Comparison of ENCODE assay signal across 20 cellular contexts in the genomic region with DNA sequence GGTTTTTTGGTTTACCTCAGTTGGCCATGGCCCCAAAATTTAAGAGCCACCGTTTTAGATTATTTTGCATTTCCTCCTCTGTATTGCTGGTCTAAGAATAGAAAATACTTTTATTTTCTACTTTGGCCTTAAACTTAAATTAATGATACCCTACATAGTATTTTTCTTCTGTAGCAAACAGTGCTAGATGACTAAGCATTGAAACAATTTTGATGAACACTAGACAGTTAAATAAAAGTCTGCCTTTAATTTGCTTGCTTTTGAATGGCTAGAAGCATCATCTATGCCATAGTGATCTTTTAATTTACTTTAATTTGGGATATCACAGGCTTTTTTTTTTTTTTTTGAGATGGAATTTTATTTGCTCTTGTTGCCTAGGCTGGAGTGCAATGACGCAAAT.
A peak's percentile ranks its signal among the peaks of the same experiment; 100 is the strongest.
DNase-seq lines count a peak whose midpoint lies in the region; ATAC-seq, FAIRE-seq and TF ChIP-seq lines count a peak whose summit lies in the region.
"Had no signal": no experiment of that assay in that cellular context is flagged by ENCODE, and none has a peak within 500 bp of the region (broad histone marks: within the 10 kb centered on the region; RNA-seq: fewer than 3 reads in every experiment).

No MANE protein-coding gene starts in this region.

- no peaks in the 10 kb centered on the region for H3K4me1 Mint-ChIP-seq in T-cell
- H3K4me1 Mint-ChIP-seq in activated T-cell treated with anti-CD3 and anti-CD28 coated beads, Interleukin-2, amount 50 U/mL, for 24 hours (ENCODE audit: low read depth): peaks cover 13% of the 10 kb centered on the region
- H3K4me1 Mint-ChIP-seq in Caco-2 (ENCODE audit: low read depth, unreplicated experiment): no peaks in the 10 kb centered on the region
- H3K4me1 Mint-ChIP-seq: CD4-positive, CD25-positive, alpha-beta regulatory T cell had no signal

- H3K56ac ChIP-seq in IMR-90 (ENCODE audit: extremely low read depth, insufficient read depth, low read length): no peak overlapping the region

- H3K27me3 ChIP-seq in IMR-90 (ENCODE audit: control insufficient read depth, insufficient read depth, low read length) (no peaks in the 10 kb centered on the region), Caco-2 (replicated peaks; ENCODE audit: control insufficient read depth, insufficient read depth, low read length) (no peaks in the 10 kb centered on the region)
- H3K27me3 ChIP-seq: BE2C, MG63 had no signal

- no peaks in the 10 kb centered on the region for H4K20me1 ChIP-seq in IMR-90 (ENCODE audit: insufficient read depth, low read length)

- H3K27me3 Mint-ChIP-seq in T-cell (no peaks in the 10 kb centered on the region), Caco-2 (ENCODE audit: insufficient read depth, unreplicated experiment) (no peaks in the 10 kb centered on the region)
- H3K27me3 Mint-ChIP-seq in activated T-cell treated with anti-CD3 and anti-CD28 coated beads, Interleukin-2, amount 50 U/mL, for 24 hours: no peaks in the 10 kb centered on the region

- no peak overlapping the region for H3K9ac ChIP-seq in IMR-90 (ENCODE audit: low read depth, low read length)

- H3K4me3 Mint-ChIP-seq in T-cell (no peak overlapping the region), Caco-2 (ENCODE audit: unreplicated experiment) (no peak overlapping the region)
- no peak overlapping the region for H3K4me3 Mint-ChIP-seq in activated T-cell treated with anti-CD3 and anti-CD28 coated beads, Interleukin-2, amount 50 U/mL, for 24 hours
- H3K4me3 Mint-ChIP-seq: CD4-positive, CD25-positive, alpha-beta regulatory T cell had no signal

- H3K9me3 Mint-ChIP-seq in T-cell: no peaks in the 10 kb centered on the region
- H3K9me3 Mint-ChIP-seq in activated T-cell treated with anti-CD3 and anti-CD28 coated beads, Interleukin-2, amount 50 U/mL, for 24 hours: no peaks in the 10 kb centered on the region
- peaks cover 9% of the 10 kb centered on the region for H3K9me3 Mint-ChIP-seq in Caco-2 (ENCODE audit: unreplicated experiment)
- H3K9me3 Mint-ChIP-seq: CD4-positive, CD25-positive, alpha-beta regulatory T cell had no signal

- H3K4me3 ChIP-seq in A549 (no peak overlapping the region), IMR-90 (ENCODE audit: insufficient read depth, low read depth, low read length) (no peak overlapping the region), fibroblast of mammary gland (ENCODE audit: control insufficient read depth, low read depth, low read length) (no peak overlapping the region), Caco-2 (ENCODE audit: low read depth, low read length) (no peak overlapping the region)
- H3K4me3 ChIP-seq: MG63 had no signal

- H4K91ac ChIP-seq in IMR-90 (ENCODE audit: insufficient read depth, low read depth, low read length): no peak overlapping the region

- H3K9me3 ChIP-seq in A549 (no peaks in the 10 kb centered on the region), IMR-90 (ENCODE audit: control insufficient read depth, insufficient read depth, low read length) (no peaks in the 10 kb centered on the region), Caco-2 (no peaks in the 10 kb centered on the region)
- H3K9me3 ChIP-seq: BE2C, MG63 had no signal

- H4K5ac ChIP-seq in IMR-90 (ENCODE audit: low read depth, low read length): no peak overlapping the region

- no peak for TF ChIP-seq CTCF in A549 (IDR thresholded peaks at IDR 0.05)
- no peak for TF ChIP-seq CTCF in IMR-90 (conservative IDR thresholded peaks at IDR 0.05; ENCODE audit: low read depth, low read length)
- TF ChIP-seq CTCF in fibroblast of mammary gland (conservative IDR thresholded peaks at IDR 0.05; ENCODE audit: control insufficient read depth, insufficient read depth, low read depth, low read length): no peak
- TF ChIP-seq CTCF in Caco-2 (IDR thresholded peaks at IDR 0.05; ENCODE audit: insufficient read depth in 1 of 2, low read depth in 1 of 2, low read length in 1 of 2, severe bottlenecking in 1 of 2, unreplicated experiment in 1 of 2): no peak

- no peak overlapping the region for H2BK20ac ChIP-seq in IMR-90 (ENCODE audit: low read depth, low read length)

- H2BK5ac ChIP-seq in IMR-90 (ENCODE audit: low read depth, low read length, poor library complexity, severe bottlenecking): peak overlapping the region; percentile 84

- no peak for TF ChIP-seq POLR2A in A549 (IDR thresholded peaks at IDR 0.05; ENCODE audit: low read length)
- no peak for TF ChIP-seq POLR2A in IMR-90 (IDR thresholded peaks at IDR 0.05; ENCODE audit: low read depth, low read length)

- H3K27ac ChIP-seq in A549 (peak overlapping the region; percentile 10 to 71; a peak in 3 of 6 replicates), IMR-90 (ENCODE audit: insufficient read depth, low read length) (0 out of 2 replicates have a peak overlapping the region, but pooled peaks have one; percentile 27)
- H3K27ac ChIP-seq: 22Rv1, HL-60 had no signal

- H2AK9ac ChIP-seq in IMR-90 (replicated peaks; ENCODE audit: low read depth, low read length, poor library complexity): no peak overlapping the region

- TF ChIP-seq EP300 in A549 (IDR thresholded peaks at IDR 0.05): no peak

- H3K4me2 ChIP-seq in A549 (peak overlapping the region; percentile 62), IMR-90 (ENCODE audit: low read depth, low read length) (no peak overlapping the region)

- no peak overlapping the region for H2AK5ac ChIP-seq in IMR-90 (ENCODE audit: low read depth, low read length)

- ATAC-seq in A549 (no peak), IMR-90 (ENCODE audit: low read depth) (no peak), SK-N-SH treated with all-trans-retinoic acid at 6 μM for 48 hours (peak; percentile 42; the same call in 2 of the 3 replicates), T-cell (replicated peaks in 1 of 4) (no peak)
- ATAC-seq: Panc1 had no signal

- no peak overlapping the region for H4K8ac ChIP-seq in IMR-90 (ENCODE audit: low read depth in 2 of 2, low read length in 2 of 2)

- 51% methylated on average over 2 of the region's 2 CpGs for WGBS in A549 (ENCODE audit: missing lambda C conversion rate)
- WGBS in IMR-90 (ENCODE audit: extremely low coverage in 2 of 2, insufficient read length in 1 of 2), 2 experiments: no CpG with 5 or more reads among the region's 2 CpGs

- H3K27ac Mint-ChIP-seq in T-cell (no peak overlapping the region), Caco-2 (ENCODE audit: unreplicated experiment) (no peak overlapping the region)
- no peak overlapping the region for H3K27ac Mint-ChIP-seq in activated T-cell treated with anti-CD3 and anti-CD28 coated beads, Interleukin-2, amount 50 U/mL, for 24 hours
- H3K27ac Mint-ChIP-seq: CD4-positive, CD25-positive, alpha-beta regulatory T cell had no signal

- no peak overlapping the region for H2AFZ ChIP-seq in IMR-90 (replicated peaks; ENCODE audit: low read length, poor library complexity)

- H3K36me3 Mint-ChIP-seq in T-cell (no peaks in the 10 kb centered on the region), Caco-2 (ENCODE audit: insufficient read depth, unreplicated experiment) (no peaks in the 10 kb centered on the region)
- peaks cover 20% of the 10 kb centered on the region for H3K36me3 Mint-ChIP-seq in activated T-cell treated with anti-CD3 and anti-CD28 coated beads, Interleukin-2, amount 50 U/mL, for 24 hours (ENCODE audit: low read depth)
- H3K36me3 Mint-ChIP-seq: CD4-positive, CD25-positive, alpha-beta regulatory T cell had no signal

- no peaks in the 10 kb centered on the region for H3K79me1 ChIP-seq in IMR-90 (ENCODE audit: low read depth in 1 of 2, low read length in 2 of 2)

- CTCF ChIA-PET in A549 (lab: Yijun Ruan, JAX) (no interaction called here), IMR-90 (lab: Yijun Ruan, JAX) (no interaction called here), T-cell (lab: Charles Lee) (no interaction called here), Caco-2 (lab: Charles Lee) (no interaction called here)

- no peak overlapping the region for H2BK15ac ChIP-seq in IMR-90 (ENCODE audit: low read depth, low read length)

- BruUV-seq in IMR-90 (replicated peaks; lab: Mats Ljungman, UMichigan) (no TSS peak), Caco-2 (replicated peaks; lab: Mats Ljungman, UMichigan) (no TSS peak)

- POLR2A ChIA-PET in A549 (lab: Yijun Ruan, JAX): no interaction called here
- POLR2A ChIA-PET in IMR-90 (lab: Charles Lee; ENCODE audit: unreplicated experiment): no interaction called here
- POLR2A ChIA-PET in T-cell (lab: Charles Lee): no interaction called here
- POLR2A ChIA-PET in Caco-2 (lab: Charles Lee): no interaction called here

- intact Hi-C loops in IMR-90 (cut with micrococcal nuclease): loop anchor here (5.0 kb wide), 1 partner anchor 1405 kb away; a partner anchor contains a TSS
- intact Hi-C loops in Caco-2 (cut with micrococcal nuclease; ENCODE audit: unreplicated experiment): no loop called here

- DNase-seq in A549 (ENCODE audit: low read depth in 1 of 2, low spot score in 1 of 2) (no peak), IMR-90 (peak; percentile 49), fibroblast of mammary gland (ENCODE audit: low read depth) (peak; percentile 36), T-cell (no peak), Caco-2 (no peak), GM19238 (ENCODE audit: insufficient read length, low spot score) (no peak)
- DNase-seq in activated T-cell treated with anti-CD3 and anti-CD28 coated beads, Interleukin-2, amount 50 U/mL, for 24 hours: no peak
- DNase-seq: BE2C; CD4-positive, CD25-positive, alpha-beta regulatory T cell; H7; MG63; NCI-H1048; NCI-H1436; NCI-H1930; NCI-H345; NCI-H524 treated with DMSO at 0.1 percent for 48 hours had no signal

- H3K14ac ChIP-seq in IMR-90 (replicated peaks; ENCODE audit: low read depth, low read length): no peak overlapping the region

- no peak for FAIRE-seq in A549 (lab: Jason Lieb, UNC)

- no peak overlapping the region for H3K4ac ChIP-seq in IMR-90 (ENCODE audit: low read depth, low read length)

- dilution Hi-C loops in IMR-90 (cut with HindIII; ENCODE audit: low sequenced_read_pairs, unreplicated experiment): no loop called here

- H3K4me1 ChIP-seq in A549 (peaks cover 39% of the 10 kb centered on the region), IMR-90 (ENCODE audit: control insufficient read depth, insufficient read depth, low read length) (peaks cover 18% of the 10 kb centered on the region), Caco-2 (no peaks in the 10 kb centered on the region)
- H3K4me1 ChIP-seq: BE2C had no signal

- in situ Hi-C loops in IMR-90 (cut with MboI; ENCODE audit: low sequenced_read_pairs): no loop called here

- no peak overlapping the region for H3K18ac ChIP-seq in IMR-90 (ENCODE audit: low read depth, low read length)

- H2BK120ac ChIP-seq in IMR-90 (ENCODE audit: low read depth, low read length): peak overlapping the region; percentile 89; the same call in 1 of the 2 replicates

- peaks cover 10% of the 10 kb centered on the region for H3K9me1 ChIP-seq in IMR-90 (ENCODE audit: insufficient read depth, low read length)

- H3K23ac ChIP-seq in IMR-90 (ENCODE audit: low read depth, low read length): no peak overlapping the region

- no peaks in the 10 kb centered on the region for H3K36me3 ChIP-seq in IMR-90 (ENCODE audit: control insufficient read depth, insufficient read depth, low read length)
- H3K36me3 ChIP-seq in Caco-2 (ENCODE audit: control insufficient read depth, insufficient read depth, low read length): no peaks in the 10 kb centered on the region
- H3K36me3 ChIP-seq: BE2C had no signal

- TF ChIP-seq RAD21 in A549 (conservative IDR thresholded peaks at IDR 0.05 in 1 of 2, IDR thresholded peaks at IDR 0.05 in 1 of 2) (no peak), IMR-90 (IDR thresholded peaks at IDR 0.05; ENCODE audit: low read length) (no peak)

TF ChIP-seq in IMR-90, 13 proteins besides CTCF, POLR2A, EP300 and RAD21 (continues in another document):
- no peak for TF ChIP-seq FOS (IDR thresholded peaks at IDR 0.05; ENCODE audit: low read depth, low read length)

Comparison
In these comparisons a context has a peak if more than half of its experiments do, and no peak if none do; other contexts are left out.
1. DNase-seq: peak in IMR-90 (single experiment) and fibroblast of mammary gland (single experiment); none in A549 (0 of 2), T-cell (0 of 34), activated T-cell treated with anti-CD3 and anti-CD28 coated beads, Interleukin-2, amount 50 U/mL, for 24 hours (single experiment), Caco-2 (0 of 2) and GM19238 (single experiment).